14 cellular contexts compared by ENCODE assay signal in the genomic region with DNA sequence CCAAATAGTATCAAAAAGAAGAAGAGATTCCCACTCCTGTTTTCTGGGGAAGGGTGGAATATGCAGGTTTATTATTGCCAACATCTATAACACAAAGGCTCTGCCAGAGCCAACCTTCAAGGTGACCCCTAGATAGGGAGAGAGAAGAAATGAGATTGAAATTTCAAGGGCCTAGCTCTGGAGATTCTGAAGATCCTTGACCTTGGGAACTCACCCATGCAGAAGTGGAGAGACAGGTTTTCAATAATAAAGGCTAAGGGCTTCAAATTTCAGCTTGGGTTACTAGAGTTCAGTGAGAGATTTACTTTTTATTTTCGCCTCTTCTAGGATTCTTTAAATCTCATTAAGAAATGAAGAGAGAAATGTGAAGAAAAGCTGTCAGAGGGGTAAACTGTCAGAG.
DNase-seq lines count a peak whose midpoint lies in the region; ATAC-seq and TF ChIP-seq lines count a peak whose summit lies in the region.
"Had no signal": no experiment of that assay in that cellular context is flagged by ENCODE, and none has a peak within 500 bp of the region (broad histone marks: within the 10 kb centered on the region; RNA-seq: fewer than 3 reads in every experiment).

No MANE protein-coding gene starts in this region.

- H3K27ac Mint-ChIP-seq in CD4-positive, CD25-positive, alpha-beta regulatory T cell: peak overlapping the region in 2 of 3 donors; percentile 72 to 76
- H3K27ac Mint-ChIP-seq in GM23338: no peak overlapping the region
- H3K27ac Mint-ChIP-seq in T-helper 17 cell: peak overlapping the region; percentile 98
- no peak overlapping the region for H3K27ac Mint-ChIP-seq in neural progenitor cell
- no peak overlapping the region for H3K27ac Mint-ChIP-seq in osteocyte (ENCODE audit: unreplicated experiment)
- H3K27ac Mint-ChIP-seq: activated CD8-positive, alpha-beta memory T cell treated with anti-CD3 and anti-CD28 coated beads, Interleukin-2, amount 10 ng/mL, durations not matched to agents 7 days and 5 days had no signal

- H3K4me3 Mint-ChIP-seq in CD4-positive, CD25-positive, alpha-beta regulatory T cell: peak overlapping the region in 1 of 4 donors; percentile 25
- H3K4me3 Mint-ChIP-seq in GM23338: no peak overlapping the region
- no peak overlapping the region for H3K4me3 Mint-ChIP-seq in T-helper 17 cell
- H3K4me3 Mint-ChIP-seq in neural progenitor cell: no peak overlapping the region
- no peak overlapping the region for H3K4me3 Mint-ChIP-seq in osteocyte (ENCODE audit: unreplicated experiment)
- H3K4me3 Mint-ChIP-seq: activated CD8-positive, alpha-beta memory T cell treated with anti-CD3 and anti-CD28 coated beads, Interleukin-2, amount 10 ng/mL, durations not matched to agents 7 days and 5 days had no signal

- no peaks in the 10 kb centered on the region for H3K27me3 ChIP-seq in CD4-positive, CD25-positive, alpha-beta regulatory T cell (ENCODE audit: control insufficient read depth, insufficient read depth, low read length)
- H3K27me3 ChIP-seq in GM23338 (ENCODE audit: insufficient read depth) (no peaks in the 10 kb centered on the region), neural progenitor cell (no peaks in the 10 kb centered on the region)
- H3K27me3 ChIP-seq: breast epithelium, heart right ventricle had no signal

- H3K79me2 ChIP-seq in GM23338 (replicated peaks; ENCODE audit: insufficient read depth): no peaks in the 10 kb centered on the region
- H3K79me2 ChIP-seq in neural progenitor cell (ENCODE audit: low read depth): no peaks in the 10 kb centered on the region

- no peaks in the 10 kb centered on the region for H4K20me1 ChIP-seq in GM23338 (replicated peaks; ENCODE audit: insufficient read depth)
- H4K20me1 ChIP-seq in neural progenitor cell (ENCODE audit: low read depth): no peaks in the 10 kb centered on the region

- peaks cover 45 to 68% (median 57%) of the 10 kb centered on the region in 4 donors for H3K4me1 Mint-ChIP-seq in CD4-positive, CD25-positive, alpha-beta regulatory T cell
- peaks cover 12% of the 10 kb centered on the region for H3K4me1 Mint-ChIP-seq in GM23338
- H3K4me1 Mint-ChIP-seq in T-helper 17 cell: peaks cover 46% of the 10 kb centered on the region
- peaks cover 10% of the 10 kb centered on the region for H3K4me1 Mint-ChIP-seq in neural progenitor cell
- peaks cover 13% of the 10 kb centered on the region for H3K4me1 Mint-ChIP-seq in osteocyte (ENCODE audit: unreplicated experiment)

- H3K36me3 ChIP-seq in CD4-positive, CD25-positive, alpha-beta regulatory T cell (ENCODE audit: control insufficient read depth, insufficient read depth, low read length): peaks cover under 1% of the 10 kb centered on the region
- H3K36me3 ChIP-seq in GM23338 (ENCODE audit: insufficient read depth) (no peaks in the 10 kb centered on the region), neural progenitor cell (no peaks in the 10 kb centered on the region)
- H3K36me3 ChIP-seq: breast epithelium, heart right ventricle had no signal

- TF ChIP-seq CTCF in GM23338 (conservative IDR thresholded peaks at IDR 0.05; ENCODE audit: low read depth in 2 of 2) (no peak), neural progenitor cell (IDR thresholded peaks at IDR 0.05) (no peak), osteocyte (IDR thresholded peaks at IDR 0.05) (no peak)

- H3F3A ChIP-seq in GM23338 (replicated peaks; ENCODE audit: low read depth): no peaks in the 10 kb centered on the region
- H3F3A ChIP-seq in neural progenitor cell (ENCODE audit: low read depth): no peaks in the 10 kb centered on the region

- no peak for DNase-seq in CD4-positive, CD25-positive, alpha-beta regulatory T cell
- DNase-seq in GM23338 (ENCODE audit: low spot score): peak; percentile 46
- DNase-seq in T-helper 17 cell: no peak
- DNase-seq in neural progenitor cell (ENCODE audit: low spot score): no peak
- no peak for DNase-seq in osteocyte (ENCODE audit: extremely low spot score, unreplicated experiment)
- no peak for DNase-seq in AML-193 (lab: John Stamatoyannopoulos, UW)
- DNase-seq in NOMO-1 treated with dmso at 0.1 percent for 144 hours (lab: John Stamatoyannopoulos, UW; ENCODE audit: unreplicated experiment): no peak
- DNase-seq: activated effector memory CD4-positive, alpha-beta T cell treated with Interleukin-2 at 50 U/mL for 16 hours; right cardiac atrium had no signal

- H3K9me3 ChIP-seq in CD4-positive, CD25-positive, alpha-beta regulatory T cell (ENCODE audit: control insufficient read depth in 2 of 2, low read length in 2 of 2): peaks cover 0 to 8% of the 10 kb centered on the region in 2 experiments
- H3K9me3 ChIP-seq in T-helper 17 cell (ENCODE audit: control insufficient read depth, low read length, poor library complexity, severe bottlenecking) (no peaks in the 10 kb centered on the region), neural progenitor cell (ENCODE audit: low read depth) (no peaks in the 10 kb centered on the region)
- H3K9me3 ChIP-seq: breast epithelium had no signal

- H3K36me3 Mint-ChIP-seq in CD4-positive, CD25-positive, alpha-beta regulatory T cell: peaks cover 7% of the 10 kb centered on the region
- no peaks in the 10 kb centered on the region for H3K36me3 Mint-ChIP-seq in GM23338 (ENCODE audit: low read depth)
- H3K36me3 Mint-ChIP-seq in T-helper 17 cell (ENCODE audit: low read depth): no peaks in the 10 kb centered on the region
- H3K36me3 Mint-ChIP-seq in neural progenitor cell: no peaks in the 10 kb centered on the region
- peaks cover 3% of the 10 kb centered on the region for H3K36me3 Mint-ChIP-seq in osteocyte (ENCODE audit: unreplicated experiment)

- H3K9me3 Mint-ChIP-seq in CD4-positive, CD25-positive, alpha-beta regulatory T cell: peaks cover 0 to 15% (median 7%) of the 10 kb centered on the region in 7 donors
- H3K9me3 Mint-ChIP-seq in GM23338 (no peaks in the 10 kb centered on the region), neural progenitor cell (peaks cover 5% of the 10 kb centered on the region), osteocyte (ENCODE audit: unreplicated experiment) (peaks cover 21% of the 10 kb centered on the region)
- H3K9me3 Mint-ChIP-seq: immature natural killer cell had no signal

- no peaks in the 10 kb centered on the region for H3K27me3 Mint-ChIP-seq in CD4-positive, CD25-positive, alpha-beta regulatory T cell
- H3K27me3 Mint-ChIP-seq in GM23338 (ENCODE audit: insufficient read depth, low read depth, poor library complexity) (peaks cover 8% of the 10 kb centered on the region), T-helper 17 cell (no peaks in the 10 kb centered on the region), neural progenitor cell (ENCODE audit: insufficient read depth, low read depth) (peaks cover 5% of the 10 kb centered on the region), osteocyte (ENCODE audit: unreplicated experiment) (no peaks in the 10 kb centered on the region)

- H3K27ac ChIP-seq in CD4-positive, CD25-positive, alpha-beta regulatory T cell (ENCODE audit: insufficient read depth, low read length, poor library complexity, severe bottlenecking): no peak overlapping the region
- H3K27ac ChIP-seq in GM23338 (ENCODE audit: low read depth) (no peak overlapping the region), neural progenitor cell (no peak overlapping the region)

- no peak overlapping the region for H3K9ac ChIP-seq in neural progenitor cell

- peak overlapping the region; percentile 20; the same call in 1 of the 2 replicates for H3K4me2 ChIP-seq in GM23338
- H3K4me2 ChIP-seq in neural progenitor cell: no peak overlapping the region

- H2AFZ ChIP-seq in GM23338 (no peak overlapping the region), neural progenitor cell (replicated peaks) (peak overlapping the region; percentile 94)

- no peak for ATAC-seq in CD4-positive, CD25-positive, alpha-beta regulatory T cell (ENCODE audit: low read depth in 2 of 2)
- peak; percentile 60 for ATAC-seq in GM23338
- no peak for ATAC-seq in T-helper 17 cell
- no peak for ATAC-seq in HG02763 (IDR thresholded peaks at IDR 0.05; ENCODE audit: unreplicated experiment)

- no peak overlapping the region for H3K4me3 ChIP-seq in CD4-positive, CD25-positive, alpha-beta regulatory T cell (ENCODE audit: low read depth, low read length)
- H3K4me3 ChIP-seq in GM23338 (no peak overlapping the region), neural progenitor cell (no peak overlapping the region)
- H3K4me3 ChIP-seq: breast epithelium, heart right ventricle had no signal

- H3K4me1 ChIP-seq in CD4-positive, CD25-positive, alpha-beta regulatory T cell (ENCODE audit: control insufficient read depth, insufficient read depth, low read length, poor library complexity, severe bottlenecking): peaks cover 26% of the 10 kb centered on the region
- peaks cover 5% of the 10 kb centered on the region; the same call in 1 of the 2 replicates for H3K4me1 ChIP-seq in GM23338 (ENCODE audit: insufficient read depth)
- peaks cover 3% of the 10 kb centered on the region for H3K4me1 ChIP-seq in neural progenitor cell

- no peaks in the 10 kb centered on the region; the same call in none of the 2 replicates for H3K9me2 ChIP-seq in GM23338 (ENCODE audit: insufficient read depth)

TF ChIP-seq in GM23338, 12 proteins besides CTCF, POLR2A, EP300 and RAD21 (continues in another document):
- TF ChIP-seq JUNB (IDR thresholded peaks at IDR 0.05; ENCODE audit: unreplicated experiment) (no peak), EZH2phosphoT487 (IDR thresholded peaks at IDR 0.05; ENCODE audit: unreplicated experiment) (no peak), NANOG (IDR thresholded peaks at IDR 0.05; ENCODE audit: borderline replicate concordance) (no peak), STAT1 (IDR thresholded peaks at IDR 0.05; ENCODE audit: unreplicated experiment) (no peak)

Comparison
In these comparisons a context has a peak if more than half of its experiments do, and no peak if none do; other contexts are left out.
1. H3K27ac Mint-ChIP-seq: peak in CD4-positive, CD25-positive, alpha-beta regulatory T cell (2 of 3) and T-helper 17 cell (single experiment); none in GM23338 (single experiment), neural progenitor cell (single experiment) and osteocyte (single experiment).